9 cellular contexts compared by ENCODE assay signal in the genomic region with DNA sequence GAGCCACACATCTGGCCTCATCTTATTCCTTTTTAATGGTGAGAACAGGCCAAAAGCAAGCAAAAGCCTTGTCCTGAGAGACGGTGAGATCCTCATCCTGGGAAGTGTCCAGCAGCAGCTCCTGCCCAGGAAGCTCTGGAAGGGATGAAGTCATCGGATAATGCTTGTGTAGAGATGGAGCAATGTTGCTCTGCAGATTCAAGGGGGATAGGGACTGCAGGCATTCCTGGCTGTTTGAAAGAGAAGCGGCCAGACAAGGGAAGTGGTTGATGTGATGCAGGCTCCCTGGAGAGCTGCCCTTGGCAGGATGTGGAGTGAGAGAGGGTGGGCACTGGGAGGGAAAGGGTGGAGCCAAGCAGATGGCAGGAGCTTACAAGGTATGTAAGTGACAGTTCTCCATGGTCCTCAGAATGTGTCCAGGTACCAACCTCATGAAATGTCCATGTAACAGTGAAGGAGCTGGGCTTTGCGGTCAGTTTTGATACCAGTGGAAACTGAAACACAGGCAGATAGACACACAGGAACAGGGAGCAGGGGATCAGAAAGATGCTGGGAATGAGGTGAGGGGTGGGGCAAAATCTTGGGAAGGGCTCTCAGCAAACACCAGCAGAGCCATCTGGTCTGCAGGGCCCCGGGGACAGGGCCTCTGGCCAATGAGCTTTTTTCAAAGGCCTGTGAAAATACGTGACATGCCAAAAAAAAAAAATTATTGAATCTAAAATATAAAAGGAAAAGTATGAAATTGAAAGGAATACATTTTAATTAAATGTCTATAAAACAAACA. TPM values are rescaled to one million over a fixed set of nuclear protein-coding genes. Genes with fewer than 3 reads are reported as not detected.
DNase-seq lines count a peak whose midpoint lies in the region; ATAC-seq and TF ChIP-seq lines count a peak whose summit lies in the region.
"Had no signal": no experiment of that assay in that cellular context is flagged by ENCODE, and none has a peak within 500 bp of the region (broad histone marks: within the 10 kb centered on the region; RNA-seq: fewer than 3 reads in every experiment).

No MANE protein-coding gene starts in this region.

- H3K27me3 Mint-ChIP-seq in activated CD4-positive, alpha-beta T cell treated with anti-CD3 and anti-CD28 coated beads, Interleukin-2, amount 10 ng/mL, durations not matched to agents 7 days and 5 days = peaks cover 2% of the 10 kb centered on the region

- CTCF ChIA-PET in activated CD4-positive, alpha-beta T cell treated with anti-CD3 and anti-CD28 coated beads, Interleukin-2, amount 10 ng/mL, durations not matched to agents 7 days and 5 days (lab: Charles Lee) = interaction anchor here (0.6 to 3.9 kb wide), 2 partner anchors 9 to 42 kb away, joined by 5 to 14 read pairs; no protein-coding TSS in a partner anchor

- H3K27ac Mint-ChIP-seq in activated CD4-positive, alpha-beta T cell treated with anti-CD3 and anti-CD28 coated beads, Interleukin-2, amount 10 ng/mL, durations not matched to agents 7 days and 5 days = no peak overlapping the region

- POLR2A ChIA-PET in activated CD4-positive, alpha-beta T cell treated with anti-CD3 and anti-CD28 coated beads, Interleukin-2, amount 10 ng/mL, durations not matched to agents 7 days and 5 days (lab: Charles Lee) = no interaction called here

- H3K4me1 ChIP-seq in esophagus muscularis mucosa = peaks cover 25 to 51% (median 42%) of the 10 kb centered on the region in 4 donors

- H3K9me3 Mint-ChIP-seq in activated CD4-positive, alpha-beta T cell treated with anti-CD3 and anti-CD28 coated beads, Interleukin-2, amount 10 ng/mL, durations not matched to agents 7 days and 5 days = no peaks in the 10 kb centered on the region

- H3K4me3 ChIP-seq in esophagus muscularis mucosa = no peak overlapping the region

- no peaks in the 10 kb centered on the region for H3K4me1 Mint-ChIP-seq in activated CD4-positive, alpha-beta T cell treated with anti-CD3 and anti-CD28 coated beads, Interleukin-2, amount 10 ng/mL, durations not matched to agents 7 days and 5 days

- no peak overlapping the region for H3K4me3 Mint-ChIP-seq in activated CD4-positive, alpha-beta T cell treated with anti-CD3 and anti-CD28 coated beads, Interleukin-2, amount 10 ng/mL, durations not matched to agents 7 days and 5 days

- H3K27me3 ChIP-seq in esophagus muscularis mucosa = no peaks in the 10 kb centered on the region

- no peaks in the 10 kb centered on the region for H3K9me3 ChIP-seq in esophagus muscularis mucosa

- ATAC-seq in GM19463 (IDR thresholded peaks at IDR 0.05; ENCODE audit: unreplicated experiment) = no peak
- ATAC-seq in GM19397 (IDR thresholded peaks at IDR 0.05; ENCODE audit: unreplicated experiment) = no peak

- intact Hi-C loops in esophagus muscularis mucosa (cut with DNase I) = loop anchor here (1.0 to 5.0 kb wide), 3 partner anchors 42 to 307 kb away; no protein-coding TSS in a partner anchor

- no peak for TF ChIP-seq CTCF in esophagus muscularis mucosa (IDR thresholded peaks at IDR 0.05)

- DNase-seq in ELF-1 (ENCODE audit: low read depth, low spot score) (peak; percentile 88), NCI-H226 (peak; percentile 100), esophagus muscularis mucosa (ENCODE audit: extremely low spot score) (no peak), non-pigmented ciliary epithelial cell (ENCODE audit: low read depth) (peak; percentile 65), 8988T (no peak)
- DNase-seq in activated CD4-positive, alpha-beta T cell treated with anti-CD3 and anti-CD28 coated beads, Interleukin-2, amount 10 ng/mL, durations not matched to agents 7 days and 5 days = no peak
- DNase-seq: NCI-H187 treated with DMSO at 0.1 percent for 48 hours had no signal

- peak overlapping the region; percentile 55 to 76 (median 64) for H3K27ac ChIP-seq in esophagus muscularis mucosa (replicated peaks in 1 of 4)

- no peaks in the 10 kb centered on the region for H3K36me3 ChIP-seq in esophagus muscularis mucosa

- 35% methylated on average over 6 of the region's 6 CpGs for WGBS in esophagus muscularis mucosa

- H3K36me3 Mint-ChIP-seq in activated CD4-positive, alpha-beta T cell treated with anti-CD3 and anti-CD28 coated beads, Interleukin-2, amount 10 ng/mL, durations not matched to agents 7 days and 5 days (ENCODE audit: low read depth) = no peaks in the 10 kb centered on the region

- no peak for TF ChIP-seq EP300 in esophagus muscularis mucosa (IDR thresholded peaks at IDR 0.05)

- TF ChIP-seq POLR2A in esophagus muscularis mucosa (IDR thresholded peaks at IDR 0.05; ENCODE audit: low read depth) = no peak

RNA-seq across cellular contexts. Expression of gene LACTB, which starts 32.2 kb away (rescaled TPM):
- 10 to 100 TPM; 15.4 to 22.8 (median 18.7) TPM for total RNA-seq in esophagus muscularis mucosa
- 1 to 10 TPM; 6.9 to 7.9 TPM for total RNA-seq in activated CD4-positive, alpha-beta T cell treated with anti-CD3 and anti-CD28 coated beads, Interleukin-2, amount 10 ng/mL, durations not matched to agents 7 days and 5 days

RNA-seq across cellular contexts. Expression of gene TPM1, which starts 46.9 kb away (rescaled TPM):
- total RNA-seq in esophagus muscularis mucosa = 1,000 to 10,000 TPM; 5,599 to 7,718 (median 6,496) TPM
- total RNA-seq in activated CD4-positive, alpha-beta T cell treated with anti-CD3 and anti-CD28 coated beads, Interleukin-2, amount 10 ng/mL, durations not matched to agents 7 days and 5 days = 1 to 10 TPM; 4.0 to 4.5 TPM

Comparison
In these comparisons a context has a peak if more than half of its experiments do, and no peak if none do; other contexts are left out.
1. DNase-seq: peak in ELF-1 (single experiment), NCI-H226 (single experiment) and non-pigmented ciliary epithelial cell (single experiment); none in esophagus muscularis mucosa (single experiment), 8988T (single experiment) and activated CD4-positive, alpha-beta T cell treated with anti-CD3 and anti-CD28 coated beads, Interleukin-2, amount 10 ng/mL, durations not matched to agents 7 days and 5 days (single experiment).
2. RNA of gene TPM1, which starts 46.9 kb away (total RNA-seq): 5,599 to 7,718 TPM in esophagus muscularis mucosa; 4.0 to 4.5 TPM in activated CD4-positive, alpha-beta T cell treated with anti-CD3 and anti-CD28 coated beads, Interleukin-2, amount 10 ng/mL, durations not matched to agents 7 days and 5 days; every median in the first group is over 1,000 times any median in the second.